8 cellular contexts compared by ENCODE assay signal in genomic region chr13:50365683-50366391, GRCh38.
DNase-seq lines count a peak whose midpoint lies in the region; ATAC-seq, FAIRE-seq and TF ChIP-seq lines count a peak whose summit lies in the region.

No MANE protein-coding gene starts in this region.

- no peak for TF ChIP-seq POLR2A in GM12891 (IDR thresholded peaks at IDR 0.05; ENCODE audit: low read depth, low read length)
- TF ChIP-seq POLR2A in HepG2 (IDR thresholded peaks at IDR 0.05; ENCODE audit: insufficient read depth in 1 of 2, low read depth in 2 of 2, low read length in 2 of 2) = no peak
- TF ChIP-seq POLR2A in testis (IDR thresholded peaks at IDR 0.05) = no peak

- in situ Hi-C loops in HepG2 (cut with HindIII; ENCODE audit: extremely low pct_ligation_motif_present, low pct_unique_long_range_greater_than_20kb) = no loop called here

- H3K9me2 ChIP-seq in SK-N-SH = no peaks in the 10 kb centered on the region

- H4K20me1 ChIP-seq in HepG2 (ENCODE audit: insufficient read depth, low read length) (peaks cover 2% of the 10 kb centered on the region; the same call in 1 of the 2 replicates), SK-N-SH (ENCODE audit: insufficient read depth) (no peaks in the 10 kb centered on the region)

- intact Hi-C loops in HepG2 (cut with micrococcal nuclease; ENCODE audit: unreplicated experiment) = no loop called here
- intact Hi-C loops in testis (cut with DNase I; ENCODE audit: low total_unique reads) = no loop called here

- H2AFZ ChIP-seq in HepG2 (ENCODE audit: low read length) (no peak overlapping the region), SK-N-SH (ENCODE audit: low read depth) (no peak overlapping the region)

- H3K9ac ChIP-seq in HepG2 (ENCODE audit: insufficient read depth, low read depth, low read length) = peak overlapping the region; percentile 36
- no peak overlapping the region for H3K9ac ChIP-seq in SK-N-SH

- ATAC-seq in HG02678 (IDR thresholded peaks at IDR 0.05; ENCODE audit: unreplicated experiment) (peak; percentile 65), HepG2 (peak; percentile 88)

- H3K27me3 ChIP-seq in HepG2 (ENCODE audit: control insufficient read depth in 1 of 2, insufficient read depth in 2 of 2, low read length in 2 of 2) (no peaks in the 10 kb centered on the region), testis (no peaks in the 10 kb centered on the region), WERI-Rb-1 (ENCODE audit: insufficient read depth, low read depth, severe bottlenecking) (no peaks in the 10 kb centered on the region), SK-N-SH (ENCODE audit: insufficient read depth) (no peaks in the 10 kb centered on the region)

- TF ChIP-seq RAD21 in HepG2 (CRISPR knock-in tag; IDR thresholded peaks at IDR 0.05) (no peak), SK-N-SH (IDR thresholded peaks at IDR 0.05; ENCODE audit: low read length) (no peak)

- TF ChIP-seq EP300 in HepG2 (IDR thresholded peaks at IDR 0.05; ENCODE audit: low read depth in 2 of 2, low read length in 2 of 2) (peak in 1 of 2 experiments; percentile 47; a peak in 2 of 4 replicates), HepG2 (CRISPR knock-in tag; IDR thresholded peaks at IDR 0.05; ENCODE audit: borderline replicate concordance) (no peak), SK-N-SH (IDR thresholded peaks at IDR 0.05; ENCODE audit: borderline replicate concordance in 1 of 2, low read depth in 1 of 2, low read length in 1 of 2) (no peak)

- FAIRE-seq in GM12891 (lab: Jason Lieb, UNC) = peak; percentile 87
- peak; percentile 56 for FAIRE-seq in HepG2 (lab: Jason Lieb, UNC)

- H3K4me3 ChIP-seq in HepG2 (replicated peaks in 1 of 3; ENCODE audit: insufficient read depth in 1 of 3, low read depth in 2 of 3, low read length in 3 of 3) (peak overlapping the region; percentile 23 to 43 (median 38); a peak in 4 of 6 replicates), testis (no peak overlapping the region), WERI-Rb-1 (ENCODE audit: low read depth, low read length) (no peak overlapping the region), SK-N-SH (ENCODE audit: low read depth in 2 of 2, low read length in 1 of 2) (no peak overlapping the region)

- H3K79me2 ChIP-seq in HepG2 (ENCODE audit: insufficient read depth, low read length) = peaks cover 2% of the 10 kb centered on the region
- H3K79me2 ChIP-seq in SK-N-SH (ENCODE audit: insufficient read depth) = no peaks in the 10 kb centered on the region

- H3K27ac ChIP-seq in HepG2 (ENCODE audit: extremely low read length, insufficient read depth, low read length) = peak overlapping the region; percentile 32
- no peak overlapping the region for H3K27ac ChIP-seq in testis
- no peak overlapping the region for H3K27ac ChIP-seq in WERI-Rb-1
- H3K27ac ChIP-seq in SK-N-SH (ENCODE audit: low read depth in 2 of 2, low read length in 1 of 2) = no peak overlapping the region

- no peaks in the 10 kb centered on the region for H3F3A ChIP-seq in SK-N-SH (replicated peaks; ENCODE audit: insufficient read depth)

- DNase-seq in GM12891 (ENCODE audit: insufficient read length, low spot score) (no peak), NCI-H2029 treated with DMSO at 0.1 percent for 48 hours (lab: John Stamatoyannopoulos, UW) (peak; percentile 65), activated T-cell treated with anti-CD3 and anti-CD28 coated beads for 4 hours (peak; percentile 29), HepG2 (ENCODE audit: low spot score) (peak; percentile 61), testis (no peak), WERI-Rb-1 (no peak), SK-N-SH (no peak)

- CTCF ChIA-PET in HepG2 (lab: Yijun Ruan, JAX; ENCODE audit: low intra/inter-chr PET ratio, low total read pairs) = no interaction called here
- CTCF ChIA-PET in SK-N-SH (lab: Yijun Ruan, JAX) = interaction anchor here (1.2 to 2.1 kb wide), 2 partner anchors 12 to 23 kb away, joined by 3 to 6 read pairs; no protein-coding TSS in a partner anchor

- TF ChIP-seq CTCF in HepG2 (CRISPR knock-in tag; IDR thresholded peaks at IDR 0.05) = no peak
- no peak for TF ChIP-seq CTCF in testis (IDR thresholded peaks at IDR 0.05)
- TF ChIP-seq CTCF in WERI-Rb-1 (IDR thresholded peaks at IDR 0.05; ENCODE audit: low read depth, low read length) = no peak
- no peak for TF ChIP-seq CTCF in SK-N-SH (IDR thresholded peaks at IDR 0.05)

- POLR2A ChIA-PET in HepG2 (lab: Yijun Ruan, JAX) = interaction anchor here (1.0 kb wide), 1 partner anchor 12 kb away, joined by 4 read pairs; no protein-coding TSS in a partner anchor
- POLR2A ChIA-PET in SK-N-SH (lab: Yijun Ruan, JAX) = no interaction called here

- BruUV-seq in HepG2 (replicated peaks; lab: Mats Ljungman, UMichigan) = TSS peak; percentile 41

- H3K9me3 ChIP-seq in HepG2 (ENCODE audit: low read length) (no peaks in the 10 kb centered on the region), testis (no peaks in the 10 kb centered on the region), WERI-Rb-1 (ENCODE audit: severe bottlenecking) (no peaks in the 10 kb centered on the region), SK-N-SH (no peaks in the 10 kb centered on the region)

- H3K4me1 ChIP-seq in HepG2 (ENCODE audit: insufficient read depth, low read length) (peaks cover 25% of the 10 kb centered on the region), testis (no peaks in the 10 kb centered on the region), SK-N-SH (ENCODE audit: control insufficient read depth in 1 of 2, insufficient read depth in 2 of 2, low read depth in 1 of 2, low read length in 1 of 2) (peaks cover 0 to 9% of the 10 kb centered on the region in 2 experiments; a peak in 2 of 4 replicates)

- no peaks in the 10 kb centered on the region for H3K36me3 ChIP-seq in HepG2 (replicated peaks in 1 of 2; ENCODE audit: control insufficient read depth in 1 of 2, insufficient read depth in 2 of 2, low read length in 2 of 2)
- no peaks in the 10 kb centered on the region for H3K36me3 ChIP-seq in testis (ENCODE audit: low read depth, missing control alignments)
- no peaks in the 10 kb centered on the region for H3K36me3 ChIP-seq in WERI-Rb-1
- no peaks in the 10 kb centered on the region for H3K36me3 ChIP-seq in SK-N-SH (replicated peaks in 1 of 2; ENCODE audit: control insufficient read depth in 1 of 2, insufficient read depth in 2 of 2, low read length in 1 of 2)

- H3K4me2 ChIP-seq in HepG2 (ENCODE audit: low read depth, low read length) = peak overlapping the region; percentile 67
- no peak overlapping the region for H3K4me2 ChIP-seq in SK-N-SH

- 21% methylated on average over 8 of the region's 8 CpGs for WGBS in HepG2 (ENCODE audit: low lambda C conversion rate)
- WGBS in testis, 2 donors = 86 to 93% methylated on average over 8 of the region's 8 CpGs
- 86% methylated on average over 8 of the region's 8 CpGs for WGBS in SK-N-SH (ENCODE audit: low lambda C conversion rate)

TF ChIP-seq in GM12891, 5 proteins besides CTCF, POLR2A, EP300 and RAD21:
- TF ChIP-seq SPI1 (IDR thresholded peaks at IDR 0.05; ENCODE audit: low read depth, low read length) = no peak
- peak; percentile 69; the same call in 1 of the 2 replicates for TF ChIP-seq POU2F2 (IDR thresholded peaks at IDR 0.05; ENCODE audit: low read depth, low read length)

TF ChIP-seq in HepG2, 621 proteins besides CTCF, POLR2A, EP300 and RAD21 (continues in another document):
- TF ChIP-seq, protein P1, sequence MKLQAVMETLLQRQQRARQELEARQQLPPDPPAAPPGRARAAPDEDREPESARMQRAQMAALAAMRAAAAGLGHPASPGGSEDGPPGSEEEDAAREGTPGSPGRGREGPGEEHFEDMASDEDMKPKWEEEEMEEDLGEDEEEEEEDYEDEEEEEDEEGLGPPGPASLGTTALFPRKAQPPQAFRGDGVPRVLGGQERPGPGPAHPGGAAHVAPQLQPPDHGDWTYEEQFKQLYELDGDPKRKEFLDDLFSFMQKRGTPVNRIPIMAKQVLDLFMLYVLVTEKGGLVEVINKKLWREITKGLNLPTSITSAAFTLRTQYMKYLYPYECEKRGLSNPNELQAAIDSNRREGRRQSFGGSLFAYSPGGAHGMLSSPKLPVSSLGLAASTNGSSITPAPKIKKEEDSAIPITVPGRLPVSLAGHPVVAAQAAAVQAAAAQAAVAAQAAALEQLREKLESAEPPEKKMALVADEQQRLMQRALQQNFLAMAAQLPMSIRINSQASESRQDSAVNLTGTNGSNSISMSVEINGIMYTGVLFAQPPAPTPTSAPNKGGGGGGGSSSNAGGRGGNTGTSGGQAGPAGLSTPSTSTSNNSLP (IDR thresholded peaks at IDR 0.05; ENCODE audit: low read depth, low read length) = no peak
- TF ChIP-seq KDM2A (CRISPR knock-in tag; IDR thresholded peaks at IDR 0.05; ENCODE audit: borderline replicate concordance, low read depth) = no peak

TF ChIP-seq in SK-N-SH, 30 proteins besides CTCF, POLR2A, EP300 and RAD21 (continues in another document):
- TF ChIP-seq, protein P2, sequence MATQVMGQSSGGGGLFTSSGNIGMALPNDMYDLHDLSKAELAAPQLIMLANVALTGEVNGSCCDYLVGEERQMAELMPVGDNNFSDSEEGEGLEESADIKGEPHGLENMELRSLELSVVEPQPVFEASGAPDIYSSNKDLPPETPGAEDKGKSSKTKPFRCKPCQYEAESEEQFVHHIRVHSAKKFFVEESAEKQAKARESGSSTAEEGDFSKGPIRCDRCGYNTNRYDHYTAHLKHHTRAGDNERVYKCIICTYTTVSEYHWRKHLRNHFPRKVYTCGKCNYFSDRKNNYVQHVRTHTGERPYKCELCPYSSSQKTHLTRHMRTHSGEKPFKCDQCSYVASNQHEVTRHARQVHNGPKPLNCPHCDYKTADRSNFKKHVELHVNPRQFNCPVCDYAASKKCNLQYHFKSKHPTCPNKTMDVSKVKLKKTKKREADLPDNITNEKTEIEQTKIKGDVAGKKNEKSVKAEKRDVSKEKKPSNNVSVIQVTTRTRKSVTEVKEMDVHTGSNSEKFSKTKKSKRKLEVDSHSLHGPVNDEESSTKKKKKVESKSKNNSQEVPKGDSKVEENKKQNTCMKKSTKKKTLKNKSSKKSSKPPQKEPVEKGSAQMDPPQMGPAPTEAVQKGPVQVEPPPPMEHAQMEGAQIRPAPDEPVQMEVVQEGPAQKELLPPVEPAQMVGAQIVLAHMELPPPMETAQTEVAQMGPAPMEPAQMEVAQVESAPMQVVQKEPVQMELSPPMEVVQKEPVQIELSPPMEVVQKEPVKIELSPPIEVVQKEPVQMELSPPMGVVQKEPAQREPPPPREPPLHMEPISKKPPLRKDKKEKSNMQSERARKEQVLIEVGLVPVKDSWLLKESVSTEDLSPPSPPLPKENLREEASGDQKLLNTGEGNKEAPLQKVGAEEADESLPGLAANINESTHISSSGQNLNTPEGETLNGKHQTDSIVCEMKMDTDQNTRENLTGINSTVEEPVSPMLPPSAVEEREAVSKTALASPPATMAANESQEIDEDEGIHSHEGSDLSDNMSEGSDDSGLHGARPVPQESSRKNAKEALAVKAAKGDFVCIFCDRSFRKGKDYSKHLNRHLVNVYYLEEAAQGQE (IDR thresholded peaks at IDR 0.05; ENCODE audit: low read depth, low read length) = no peak
- no peak for TF ChIP-seq SMC3 (IDR thresholded peaks at IDR 0.05; ENCODE audit: low read depth, low read length)

Comparison
In these comparisons a context has a peak if more than half of its experiments do, and no peak if none do; other contexts are left out.
1. DNase-seq: peak in NCI-H2029 treated with DMSO at 0.1 percent for 48 hours (single experiment), activated T-cell treated with anti-CD3 and anti-CD28 coated beads for 4 hours (single experiment) and HepG2 (single experiment); none in GM12891 (single experiment), testis (single experiment), WERI-Rb-1 (single experiment) and SK-N-SH (single experiment).
2. H3K4me3 ChIP-seq: peak in HepG2 (3 of 3); none in testis (0 of 2), WERI-Rb-1 (single experiment) and SK-N-SH (0 of 2).